ENCODE assay signal across 12 cellular contexts in genomic region chr19:10587022-10587838, GRCh38. TPM values are rescaled to one million over a fixed set of nuclear protein-coding genes. Genes with fewer than 3 reads are reported as not detected.
DNase-seq lines count a peak whose midpoint lies in the region; ATAC-seq and TF ChIP-seq lines count a peak whose summit lies in the region.
"Had no signal": no experiment of that assay in that cellular context is flagged by ENCODE, and none has a peak within 500 bp of the region (broad histone marks: within the 10 kb centered on the region; RNA-seq: fewer than 3 reads in every experiment).

Gene AP1M2, minus strand, starts transcription at chr19:10587312. Its CDS starts 81 bp downstream, at chr19:10587231.

- CTCF ChIA-PET in Panc1 (lab: Charles Lee), result no interaction called here

- no peak within 1 kb of the TSS for H3K4me3 ChIP-seq in Panc1 (ENCODE audit: low read depth in 2 of 2, low read length in 2 of 2)
- peak within 1 kb of the TSS; percentile 76 for H3K4me3 ChIP-seq in iPS-20b (ENCODE audit: low read length)
- no peak within 1 kb of the TSS for H3K4me3 ChIP-seq in thymus (ENCODE audit: low read length)
- H3K4me3 ChIP-seq: right atrium auricular region had no signal

- no peaks in the 10 kb centered on the region for H3K4me1 ChIP-seq in Panc1 (ENCODE audit: control insufficient read depth, insufficient read depth, low read length)
- no peaks in the 10 kb centered on the region for H3K4me1 ChIP-seq in iPS-20b (ENCODE audit: insufficient read depth, low read length)
- no peaks in the 10 kb centered on the region for H3K4me1 ChIP-seq in thymus (ENCODE audit: control insufficient read depth, insufficient read depth, low read length)
- H3K4me1 ChIP-seq: right atrium auricular region had no signal

- peak within 1 kb of the TSS; percentile 63; the same call in 1 of the 2 replicates for H3K9ac ChIP-seq in iPS-20b (ENCODE audit: low read depth, low read length)

- no peak for ATAC-seq in Panc1
- ATAC-seq in GM18868 (IDR thresholded peaks at IDR 0.05; ENCODE audit: unreplicated experiment), result no peak
- no peak for ATAC-seq in GM21786 (IDR thresholded peaks at IDR 0.05; ENCODE audit: unreplicated experiment)
- no peak for ATAC-seq in HG02884 (IDR thresholded peaks at IDR 0.05; ENCODE audit: unreplicated experiment)
- ATAC-seq: activated T-cell treated with anti-CD3 and anti-CD28 coated beads, Interleukin-2, amount 50 U/mL, for 72 hours had no signal

- H3K27ac ChIP-seq in Panc1 (ENCODE audit: low read length), result no peak within 1 kb of the TSS
- no peak within 1 kb of the TSS for H3K27ac ChIP-seq in iPS-20b (ENCODE audit: low read length)
- H3K27ac ChIP-seq in thymus (ENCODE audit: low read depth), result no peak within 1 kb of the TSS
- H3K27ac ChIP-seq: right atrium auricular region had no signal

- intact Hi-C loops in Panc1 (cut with micrococcal nuclease; ENCODE audit: unreplicated experiment), result no loop called here

- no TSS peak for BruUV-seq in Panc1 (replicated peaks; lab: Mats Ljungman, UMichigan)

- TF ChIP-seq CTCF in Panc1 (IDR thresholded peaks at IDR 0.05), result no peak

- WGBS in thymus, result 40% methylated on average over 35 of the region's 35 CpGs

- DNase-seq in HPDE6-E6E7 (ENCODE audit: extremely low spot score) (peak; percentile 60), Panc1 (ENCODE audit: low read depth, low spot score) (no peak)
- DNase-seq: activated T-cell treated with anti-CD3 and anti-CD28 coated beads, Interleukin-2, amount 50 U/mL, for 72 hours; cerebellar nuclear complex; EL had no signal

- H3K9me3 ChIP-seq in Panc1 (ENCODE audit: control insufficient read depth, insufficient read depth, low read depth, low read length), result no peaks in the 10 kb centered on the region
- H3K9me3 ChIP-seq in iPS-20b (ENCODE audit: insufficient read depth, low read depth, low read length), result no peaks in the 10 kb centered on the region
- H3K9me3 ChIP-seq in thymus (ENCODE audit: control insufficient read depth), result no peaks in the 10 kb centered on the region
- H3K9me3 ChIP-seq: right atrium auricular region had no signal

- in situ Hi-C loops in Panc1 (cut with HindIII; ENCODE audit: low pct_unique_long_range_greater_than_20kb, low sequenced_read_pairs), result no loop called here

- POLR2A ChIA-PET in Panc1 (lab: Charles Lee), result no interaction called here

- no peaks in the 10 kb centered on the region; the same call in 1 of the 2 replicates for H3K36me3 ChIP-seq in Panc1 (ENCODE audit: control insufficient read depth, insufficient read depth, low read length)
- H3K36me3 ChIP-seq in iPS-20b (ENCODE audit: insufficient read depth, low read depth, low read length), result peaks cover 12% of the 10 kb centered on the region
- H3K36me3 ChIP-seq in thymus (ENCODE audit: control insufficient read depth, insufficient read depth), result no peaks in the 10 kb centered on the region
- H3K36me3 ChIP-seq: right atrium auricular region had no signal

- H3K27me3 ChIP-seq in Panc1 (ENCODE audit: control insufficient read depth, insufficient read depth, low read length) (no peaks in the 10 kb centered on the region), iPS-20b (ENCODE audit: insufficient read depth, low read length) (peaks cover 13% of the 10 kb centered on the region), thymus (ENCODE audit: control insufficient read depth, insufficient read depth) (peaks cover 12% of the 10 kb centered on the region)

RNA-seq across cellular contexts. Expression of gene AP1M2, which starts in this region (rescaled TPM):
- 10.1 TPM for total RNA-seq in Panc1 (2021; ENCODE audit: unreplicated experiment)
- polyA plus RNA-seq in Panc1 (2012; ENCODE audit: insufficient read length), result 7.0 TPM
- polyA plus RNA-seq in thymus, result 20.7 TPM
- total RNA-seq: activated T-cell treated with anti-CD3 and anti-CD28 coated beads, Interleukin-2, amount 50 U/mL, for 72 hours had no signal
- polyA plus RNA-seq: IgD-negative memory B cell had no signal
